ENCODE assay signal across 32 cellular contexts in the genomic region with DNA sequence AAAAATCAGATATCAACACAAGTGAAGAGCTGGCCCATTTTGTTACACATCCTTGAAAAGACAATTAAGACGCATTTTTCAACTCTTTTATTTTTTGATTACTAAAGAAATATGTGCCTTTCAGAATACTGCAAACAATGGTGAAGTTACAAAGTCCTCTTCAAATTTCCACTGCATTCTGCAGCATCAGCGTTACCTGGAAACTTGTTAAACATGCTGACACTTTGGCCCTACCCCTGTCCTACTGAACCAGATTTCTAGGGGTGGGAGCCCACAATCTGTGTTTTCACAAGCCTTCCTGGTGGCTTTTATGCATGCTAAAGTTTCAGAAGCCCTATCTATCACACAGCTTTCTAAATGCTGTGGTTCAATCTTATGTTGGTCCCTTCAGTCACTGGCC. TPM values are rescaled to one million over a fixed set of nuclear protein-coding genes. Genes with fewer than 3 reads are reported as not detected.
"Had no signal": no experiment of that assay in that cellular context is flagged by ENCODE, and none has a peak within 500 bp of the region (broad histone marks: within the 10 kb centered on the region; RNA-seq: fewer than 3 reads in every experiment).

No MANE protein-coding gene starts in this region.

- H3K4me2 ChIP-seq: SK-N-SH had no signal

- DNase-seq: activated CD4-positive, alpha-beta memory T cell treated with anti-CD3 and anti-CD28 coated beads, Interleukin-2, amount 10 ng/mL, durations not matched to agents 7 days and 5 days; activated CD4-positive, alpha-beta T cell treated with anti-CD3 and anti-CD28 coated beads, Interleukin-2, amount 50 U/mL, for 1 hour; activated CD4-positive, CD25-positive, alpha-beta regulatory T cell; activated CD8-positive, alpha-beta memory T cell treated with anti-CD3 and anti-CD28 coated beads, Interleukin-2, amount 50 U/mL, for 48 hours; activated effector memory CD4-positive, alpha-beta T cell treated with anti-CD3 and anti-CD28 coated beads, Interleukin-2, amount 50 U/mL, for 16 hours; activated naive CD4-positive, alpha-beta T cell treated with Interleukin-2 at 50 U/mL for 16 hours; activated naive CD8-positive, alpha-beta T cell treated with anti-CD3 and anti-CD28 coated beads, Interleukin-2, amount 50 U/mL, for 24 hours; activated T-cell treated with anti-CD3 and anti-CD28 coated beads, Interleukin-2, amount 50 U/mL, for 1 hour; amniotic stem cell; body of pancreas; central memory CD4-positive, alpha-beta T cell; Kasumi-1; NCI-H1048; NCI-H146; NCI-H1930; NCI-H2107; NCI-H345; NCI-H510A treated with DMSO at 0.1 percent for 48 hours; NCI-H69; NK-92 treated with Interleukin-12 subunit alpha and Interleukin-12 subunit beta, amount 100 ng/mL, for 24 hours; OCI-M1; RPMI8226; SJCRH30; SK-N-SH; T-helper 1 cell had no signal

- H3K4me3 Mint-ChIP-seq: activated CD4-positive, alpha-beta memory T cell treated with anti-CD3 and anti-CD28 coated beads, Interleukin-2, amount 10 ng/mL, durations not matched to agents 7 days and 5 days; activated naive CD8-positive, alpha-beta T cell treated with anti-CD3 and anti-CD28 coated beads, Interleukin-2, amount 50 U/mL, for 24 hours had no signal

- H3K9me3 Mint-ChIP-seq: activated CD4-positive, alpha-beta memory T cell treated with anti-CD3 and anti-CD28 coated beads, Interleukin-2, amount 10 ng/mL, durations not matched to agents 7 days and 5 days had no signal

- H3K4me3 ChIP-seq: ascending aorta, body of pancreas, SJCRH30 had no signal

- H3K9me3 ChIP-seq: ascending aorta, body of pancreas, SJCRH30, SK-N-SH had no signal

- H3K27ac ChIP-seq: ascending aorta, body of pancreas, SJCRH30, VCaP had no signal

- H3K27ac Mint-ChIP-seq: activated CD4-positive, alpha-beta memory T cell treated with anti-CD3 and anti-CD28 coated beads, Interleukin-2, amount 10 ng/mL, durations not matched to agents 7 days and 5 days; activated naive CD4-positive, alpha-beta T cell treated with anti-CD3 and anti-CD28 coated beads, Interleukin-2, amount 50 U/mL, for 72 hours; activated naive CD8-positive, alpha-beta T cell treated with anti-CD3 and anti-CD28 coated beads, Interleukin-2, amount 50 U/mL, for 24 hours had no signal

- ATAC-seq: activated naive CD4-positive, alpha-beta T cell treated with anti-CD3 and anti-CD28 coated beads, Interleukin-2, amount 50 U/mL, for 72 hours; activated naive CD8-positive, alpha-beta T cell treated with anti-CD3 and anti-CD28 coated beads, Interleukin-2, amount 50 U/mL, for 24 hours; body of pancreas; Panc1; Right ventricle myocardium inferior had no signal

- H3K36me3 ChIP-seq: ascending aorta, SJCRH30 had no signal

- H3K27me3 ChIP-seq: ascending aorta, body of pancreas had no signal

- H3K9ac ChIP-seq: SK-N-SH had no signal

- H3K4me1 Mint-ChIP-seq: activated CD4-positive, alpha-beta memory T cell treated with anti-CD3 and anti-CD28 coated beads, Interleukin-2, amount 10 ng/mL, durations not matched to agents 7 days and 5 days; activated naive CD8-positive, alpha-beta T cell treated with anti-CD3 and anti-CD28 coated beads, Interleukin-2, amount 50 U/mL, for 24 hours had no signal

- FAIRE-seq: bronchial epithelial cell had no signal

- H3K4me1 ChIP-seq: ascending aorta, SJCRH30 had no signal

RNA-seq across cellular contexts. Expression of a gene that starts 4.5 kb away (rescaled TPM):
- total RNA-seq: activated CD4-positive, alpha-beta memory T cell treated with anti-CD3 and anti-CD28 coated beads, Interleukin-2, amount 10 ng/mL, durations not matched to agents 7 days and 5 days; activated naive CD4-positive, alpha-beta T cell treated with anti-CD3 and anti-CD28 coated beads, Interleukin-2, amount 50 U/mL, for 72 hours; bronchial epithelial cell; SJCRH30; T-helper 2 cell treated with Interferon-gamma antibody and Interleukin-4, amounts not matched to agents 100 ng/mL and 5 ng/mL, for 36 hours had no signal
- polyA plus RNA-seq: SK-N-SH had no signal

RNA-seq across cellular contexts. Expression of a gene that starts 9.8 kb away (rescaled TPM):
- total RNA-seq: activated CD4-positive, alpha-beta memory T cell treated with anti-CD3 and anti-CD28 coated beads, Interleukin-2, amount 10 ng/mL, durations not matched to agents 7 days and 5 days; activated naive CD4-positive, alpha-beta T cell treated with anti-CD3 and anti-CD28 coated beads, Interleukin-2, amount 50 U/mL, for 72 hours; ascending aorta; bronchial epithelial cell; Right ventricle myocardium inferior; SJCRH30; T-helper 2 cell treated with Interferon-gamma antibody and Interleukin-4, amounts not matched to agents 100 ng/mL and 5 ng/mL, for 36 hours had no signal
- polyA plus RNA-seq: SK-N-SH had no signal

RNA-seq across cellular contexts. Expression of a gene that starts 10.3 kb away (rescaled TPM):
- total RNA-seq: activated CD4-positive, alpha-beta memory T cell treated with anti-CD3 and anti-CD28 coated beads, Interleukin-2, amount 10 ng/mL, durations not matched to agents 7 days and 5 days; activated naive CD4-positive, alpha-beta T cell treated with anti-CD3 and anti-CD28 coated beads, Interleukin-2, amount 50 U/mL, for 72 hours; ascending aorta; bronchial epithelial cell; Right ventricle myocardium inferior; SJCRH30; T-helper 2 cell treated with Interferon-gamma antibody and Interleukin-4, amounts not matched to agents 100 ng/mL and 5 ng/mL, for 36 hours had no signal
- polyA plus RNA-seq: SK-N-SH had no signal

RNA-seq across cellular contexts. Expression of a gene that starts 26.7 kb away (rescaled TPM):
- total RNA-seq: activated naive CD4-positive, alpha-beta T cell treated with anti-CD3 and anti-CD28 coated beads, Interleukin-2, amount 50 U/mL, for 72 hours; bronchial epithelial cell; Right ventricle myocardium inferior; SJCRH30; T-helper 2 cell treated with Interferon-gamma antibody and Interleukin-4, amounts not matched to agents 100 ng/mL and 5 ng/mL, for 36 hours had no signal
- polyA plus RNA-seq: SK-N-SH had no signal

RNA-seq across cellular contexts. Expression of a gene that starts 47.6 kb away (rescaled TPM):
- total RNA-seq: activated CD4-positive, alpha-beta memory T cell treated with anti-CD3 and anti-CD28 coated beads, Interleukin-2, amount 10 ng/mL, durations not matched to agents 7 days and 5 days; activated naive CD4-positive, alpha-beta T cell treated with anti-CD3 and anti-CD28 coated beads, Interleukin-2, amount 50 U/mL, for 72 hours; ascending aorta; body of pancreas; bronchial epithelial cell; Right ventricle myocardium inferior; SJCRH30; T-helper 2 cell treated with Interferon-gamma antibody and Interleukin-4, amounts not matched to agents 100 ng/mL and 5 ng/mL, for 36 hours had no signal
- polyA plus RNA-seq: SK-N-SH had no signal
